1 cellular context compared by ENCODE assay signal in the genomic region with DNA sequence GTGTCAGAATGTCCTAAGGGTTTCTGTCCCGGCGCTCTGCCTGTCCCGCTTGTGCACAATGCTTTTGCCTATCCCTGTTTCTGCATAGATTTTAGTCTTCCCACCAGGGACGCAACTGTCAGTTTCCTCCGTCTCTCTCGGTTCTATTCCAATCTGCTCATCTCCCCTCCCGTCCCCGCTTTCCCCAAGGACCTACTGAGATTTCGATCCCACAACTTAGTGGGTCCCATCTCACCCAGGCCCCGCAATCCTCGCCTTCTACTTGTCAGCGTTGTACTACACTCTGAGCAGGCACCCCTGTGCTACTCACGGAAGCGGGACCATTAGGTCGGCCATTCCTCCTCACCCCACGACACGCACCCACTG.
TF ChIP-seq lines count a peak whose summit lies in the region.

No MANE protein-coding gene starts in this region.

TF ChIP-seq in IMR-90, 13 proteins besides CTCF, POLR2A, EP300 and RAD21 (continued from another document):
- no peak for TF ChIP-seq CHD1 (IDR thresholded peaks at IDR 0.05; ENCODE audit: low read depth, low read length)
- no peak for TF ChIP-seq RFX5 (IDR thresholded peaks at IDR 0.05; ENCODE audit: low read depth, low read length)
- no peak for TF ChIP-seq MAFK (IDR thresholded peaks at IDR 0.05; ENCODE audit: low read depth, low read length)
- no peak for TF ChIP-seq NFE2L2 (IDR thresholded peaks at IDR 0.05; ENCODE audit: low read depth, low read length)
- TF ChIP-seq, protein P1, sequence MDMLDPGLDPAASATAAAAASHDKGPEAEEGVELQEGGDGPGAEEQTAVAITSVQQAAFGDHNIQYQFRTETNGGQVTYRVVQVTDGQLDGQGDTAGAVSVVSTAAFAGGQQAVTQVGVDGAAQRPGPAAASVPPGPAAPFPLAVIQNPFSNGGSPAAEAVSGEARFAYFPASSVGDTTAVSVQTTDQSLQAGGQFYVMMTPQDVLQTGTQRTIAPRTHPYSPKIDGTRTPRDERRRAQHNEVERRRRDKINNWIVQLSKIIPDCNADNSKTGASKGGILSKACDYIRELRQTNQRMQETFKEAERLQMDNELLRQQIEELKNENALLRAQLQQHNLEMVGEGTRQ (IDR thresholded peaks at IDR 0.05; ENCODE audit: low read depth, low read length), result no peak
- TF ChIP-seq SMC3 (IDR thresholded peaks at IDR 0.05; ENCODE audit: low read depth, low read length), result no peak
- no peak for TF ChIP-seq BHLHE40 (IDR thresholded peaks at IDR 0.05; ENCODE audit: low read depth, low read length)
- TF ChIP-seq CEBPB (IDR thresholded peaks at IDR 0.05; ENCODE audit: low read depth, low read length), result no peak
TF ChIP-seq in IMR-90: peak in this region for 0.
